In genomic region chr11:34655335-34656008, GRCh38 we compare ENCODE assay signal across 12 cellular contexts. TPM values are rescaled to one million over a fixed set of nuclear protein-coding genes. Genes with fewer than 3 reads are reported as not detected.
A peak's percentile ranks its signal among the peaks of the same experiment; 100 is the strongest.
DNase-seq lines count a peak whose midpoint lies in the region; ATAC-seq, FAIRE-seq and TF ChIP-seq lines count a peak whose summit lies in the region.
"Had no signal": no experiment of that assay in that cellular context is flagged by ENCODE, and none has a peak within 500 bp of the region (broad histone marks: within the 10 kb centered on the region; RNA-seq: fewer than 3 reads in every experiment).

No MANE protein-coding gene starts in this region.

- H3K56ac ChIP-seq in H1 (replicated peaks; ENCODE audit: insufficient read length, low read depth, low read length), result no peak overlapping the region

- no peak overlapping the region; the same call in 1 of the 2 replicates for H2AK5ac ChIP-seq in H1 (ENCODE audit: low read depth, low read length)

- TF ChIP-seq POLR2A in H1 (IDR thresholded peaks at IDR 0.05; ENCODE audit: control extremely low read depth in 1 of 2, low read depth in 2 of 2, low read length in 2 of 2), result no peak

- no peak for FAIRE-seq in H1 (lab: Jason Lieb, UNC)
- FAIRE-seq: small intestine had no signal

- TF ChIP-seq CTCF in AG10803 (conservative IDR thresholded peaks at IDR 0.05; ENCODE audit: low read length) (no peak), PC-3 (conservative IDR thresholded peaks at IDR 0.05; ENCODE audit: low read depth, low read length) (no peak), H1 (IDR thresholded peaks at IDR 0.05; ENCODE audit: control extremely low read depth in 1 of 3, insufficient read depth in 1 of 3, low read depth in 1 of 3, low read length in 3 of 3) (no peak), osteoblast (IDR thresholded peaks at IDR 0.05; ENCODE audit: extremely low read depth, low read depth, low read length) (no peak)

- H3K79me1 ChIP-seq in H1 (ENCODE audit: low read depth, low read length), result no peaks in the 10 kb centered on the region

- H3K23ac ChIP-seq in H1 (ENCODE audit: insufficient read length), result no peak overlapping the region

- no peaks in the 10 kb centered on the region for H3K9me2 ChIP-seq in PC-3 (replicated peaks; ENCODE audit: low read length)

- TF ChIP-seq EP300 in H1 (IDR thresholded peaks at IDR 0.05; ENCODE audit: borderline replicate concordance in 1 of 2, low read depth in 2 of 2, low read length in 2 of 2), result no peak

- H2BK12ac ChIP-seq in H1 (ENCODE audit: low read depth, low read length), result 0 out of 2 replicates have a peak overlapping the region, but pooled peaks have one; percentile 40

- H2BK20ac ChIP-seq in H1 (ENCODE audit: low read length), result peak overlapping the region; percentile 55; the same call in 1 of the 2 replicates

- H2AFZ ChIP-seq in PC-3 (ENCODE audit: low read length) (0 out of 2 replicates have a peak overlapping the region, but pooled peaks have one; percentile 28), H1 (ENCODE audit: low read length) (no peak overlapping the region), osteoblast (ENCODE audit: low read length) (peak overlapping the region; percentile 44)

- H3K4ac ChIP-seq in H1 (replicated peaks; ENCODE audit: insufficient read length, low read depth, low read length), result no peak overlapping the region

- no peaks in the 10 kb centered on the region for H4K20me1 ChIP-seq in PC-3 (ENCODE audit: low read length)
- no peaks in the 10 kb centered on the region for H4K20me1 ChIP-seq in H1 (replicated peaks in 1 of 2; ENCODE audit: control insufficient read depth in 1 of 2, insufficient read depth in 2 of 2, low read length in 2 of 2)
- no peaks in the 10 kb centered on the region for H4K20me1 ChIP-seq in osteoblast (ENCODE audit: insufficient read depth, low read length)

- BruUV-seq in PC-3 (replicated peaks; lab: Mats Ljungman, UMichigan), result TSS peak; percentile 20

- intact Hi-C loops in PC-3 (cut with micrococcal nuclease), result loop anchor here (2.0 kb wide), 2 partner anchors 57 to 65 kb away; no protein-coding TSS in a partner anchor

- CTCF ChIA-PET in PC-3 (lab: Charles Lee) (interaction anchor here (2.8 kb wide), 1 partner anchor 102 kb away, joined by 9 read pairs; no protein-coding TSS in a partner anchor), H1 (lab: Charles Lee; ENCODE audit: partially characterized antibody) (interaction anchor here (0.8 to 1.7 kb wide), 5 partner anchors 7 to 143 kb away, joined by 3 to 4 read pairs (median 3); no protein-coding TSS in a partner anchor)

- H3K27ac ChIP-seq in PC-3 (ENCODE audit: low read length), result peak overlapping the region; percentile 99
- H3K27ac ChIP-seq in H1 (ENCODE audit: low read depth, low read length), result no peak overlapping the region
- H3K27ac ChIP-seq in osteoblast (ENCODE audit: low read depth, low read length), result peak overlapping the region; percentile 80

- H4K91ac ChIP-seq in H1 (replicated peaks; ENCODE audit: insufficient read length, low read length), result no peak overlapping the region

- POLR2A ChIA-PET in PC-3 (lab: Charles Lee; ENCODE audit: unreplicated experiment), result interaction anchor here (0.6 kb wide), 3 partner anchors 15 to 485 kb away, joined by 3 to 4 read pairs (median 3); no protein-coding TSS in a partner anchor
- POLR2A ChIA-PET in H1 (lab: Charles Lee; ENCODE audit: partially characterized antibody), result interaction anchor here (1.0 to 1.2 kb wide), 2 partner anchors 11 to 69 kb away, joined by 3 to 4 read pairs; no protein-coding TSS in a partner anchor

- H2BK120ac ChIP-seq in H1 (replicated peaks; ENCODE audit: low read depth, low read length), result no peak overlapping the region

- H4K8ac ChIP-seq in H1 (ENCODE audit: extremely low read depth, insufficient read depth, low read length), result no peak overlapping the region

- peaks cover 2% of the 10 kb centered on the region; the same call in 1 of the 2 replicates for H3K23me2 ChIP-seq in H1 (ENCODE audit: low read depth, low read length)

- 80% methylated on average over 2 of the region's 2 CpGs; no CpG with 5 or more reads in 1 of the 2 experiments for WGBS in H1 (ENCODE audit: extremely low coverage in 1 of 2, insufficient coverage in 1 of 2, insufficient read length in 1 of 2, insufficient replicate concordance in 2 of 2, low coverage in 1 of 2, low lambda C conversion rate in 2 of 2, missing lambda C conversion rate in 1 of 2), 2 experiments

- DNase-seq in AG10803 (ENCODE audit: low read depth) (peak; percentile 70), PC-3 (peak; percentile 80), H1 (ENCODE audit: low read depth in 1 of 2, low spot score in 2 of 2) (no peak), osteoblast (ENCODE audit: insufficient read length, low spot score, missing footprints) (no peak), NCI-H1930 (lab: John Stamatoyannopoulos, UW) (no peak), activated gamma-delta T cell treated with Interleukin-2 at 50 U/mL for 16 hours (no peak)
- DNase-seq: activated naive CD8-positive, alpha-beta T cell treated with anti-CD3 and anti-CD28 coated beads, Interleukin-2, amount 50 U/mL, for 24 hours; NCI-H1092; stimulated activated naive B cell treated with anti-CD40 and anti-IgM and Interleukin-4, amounts not matched to agents 10 μg/mL and 1 μg/mL and 100 μg/mL, for 72 hours had no signal

- TF ChIP-seq RAD21 in H1 (IDR thresholded peaks at IDR 0.05 in 1 of 2, conservative IDR thresholded peaks at IDR 0.05 in 1 of 2; ENCODE audit: low read depth in 2 of 2, low read length in 2 of 2), result no peak

- peaks cover 52% of the 10 kb centered on the region for H3K4me1 ChIP-seq in PC-3 (ENCODE audit: insufficient read depth, low read length)
- H3K4me1 ChIP-seq in H1 (replicated peaks in 1 of 4; ENCODE audit: control insufficient read depth in 3 of 4, insufficient read depth in 4 of 4, low read length in 3 of 4), result peaks cover 0 to 21% (median 11%) of the 10 kb centered on the region in 4 experiments; a peak in 5 of 7 replicates
- H3K4me1 ChIP-seq in osteoblast (ENCODE audit: insufficient read depth, low read length), result peaks cover 40% of the 10 kb centered on the region

- H3K9ac ChIP-seq in PC-3 (ENCODE audit: low read length) (peak overlapping the region; percentile 88), H1 (replicated peaks in 1 of 4; ENCODE audit: extremely low read depth in 1 of 4, low read depth in 3 of 4, low read length in 3 of 4) (no peak overlapping the region)

- peaks cover 22% of the 10 kb centered on the region for H3F3A ChIP-seq in PC-3 (ENCODE audit: low read length, unreplicated experiment)

- H2BK5ac ChIP-seq in H1 (ENCODE audit: low read depth, low read length), result no peak overlapping the region

- H2BK15ac ChIP-seq in H1 (ENCODE audit: low read length), result no peak overlapping the region

- no peak overlapping the region for H3K18ac ChIP-seq in H1 (ENCODE audit: extremely low read depth, low read length)

- H3K4me2 ChIP-seq in PC-3 (ENCODE audit: low read length) (peak overlapping the region; percentile 67), H1 (ENCODE audit: insufficient read depth in 1 of 2, low read depth in 2 of 2, low read length in 2 of 2) (no peak overlapping the region), osteoblast (ENCODE audit: insufficient read depth, low read length) (peak overlapping the region; percentile 29)

- H3K9me3 ChIP-seq in PC-3 (ENCODE audit: low read length) (no peaks in the 10 kb centered on the region), H1 (ENCODE audit: insufficient read depth in 2 of 2, low read depth in 1 of 2, low read length in 1 of 2) (no peaks in the 10 kb centered on the region), osteoblast (ENCODE audit: low read depth, low read length) (no peaks in the 10 kb centered on the region)

- H3K36me3 ChIP-seq in PC-3 (ENCODE audit: low read depth, low read length) (peaks cover 48% of the 10 kb centered on the region), H1 (ENCODE audit: control insufficient read depth in 2 of 4, insufficient read depth in 4 of 4, low read length in 3 of 4) (no peaks in the 10 kb centered on the region), osteoblast (ENCODE audit: insufficient read depth, low read length) (no peaks in the 10 kb centered on the region)

- H3K4me3 ChIP-seq in AG10803 (ENCODE audit: low read length) (no peak overlapping the region), PC-3 (ENCODE audit: low read length) (no peak overlapping the region), H1 (ENCODE audit: extremely low read depth in 1 of 4, insufficient read depth in 2 of 4, low read depth in 3 of 4, low read length in 4 of 4) (no peak overlapping the region), osteoblast (ENCODE audit: insufficient read depth, low read length) (no peak overlapping the region)

- no peak overlapping the region for H4K5ac ChIP-seq in H1 (ENCODE audit: insufficient read length, low read depth, low read length)

- ATAC-seq in PC-3 (no peak), GM21529 (IDR thresholded peaks at IDR 0.05; ENCODE audit: unreplicated experiment) (no peak), GM18517 (IDR thresholded peaks at IDR 0.05; ENCODE audit: unreplicated experiment) (no peak)
- ATAC-seq: activated naive CD8-positive, alpha-beta T cell treated with anti-CD3 and anti-CD28 coated beads, Interleukin-2, amount 50 U/mL, for 24 hours; stimulated activated naive B cell treated with anti-CD40 and anti-IgM and Interleukin-4, amounts not matched to agents 10 μg/mL and 1 μg/mL and 100 μg/mL, for 72 hours had no signal

- H3K14ac ChIP-seq in H1 (ENCODE audit: insufficient read length), result no peak overlapping the region

- no peaks in the 10 kb centered on the region for H3K27me3 ChIP-seq in PC-3 (ENCODE audit: low read length)
- H3K27me3 ChIP-seq in H1 (replicated peaks in 1 of 4; ENCODE audit: control insufficient read depth in 3 of 4, extremely low read depth in 1 of 4, insufficient read depth in 3 of 4, low read length in 3 of 4), result no peaks in the 10 kb centered on the region; a peak in 1 of 7 replicates
- H3K27me3 ChIP-seq in osteoblast (ENCODE audit: insufficient read depth, low read length), result no peaks in the 10 kb centered on the region

- H3K79me2 ChIP-seq in PC-3 (ENCODE audit: low read length) (no peaks in the 10 kb centered on the region), H1 (ENCODE audit: control insufficient read depth in 1 of 2, insufficient read depth in 2 of 2, low read length in 2 of 2) (no peaks in the 10 kb centered on the region), osteoblast (ENCODE audit: insufficient read depth, low read length) (no peaks in the 10 kb centered on the region)

TF ChIP-seq in H1, 55 proteins besides CTCF, POLR2A, EP300 and RAD21 (continues in another document):
- TF ChIP-seq SP1 (IDR thresholded peaks at IDR 0.05; ENCODE audit: low read depth, low read length), result no peak
- no peak for TF ChIP-seq CREB1 (IDR thresholded peaks at IDR 0.05)

RNA-seq across cellular contexts. Expression of gene EHF, which starts 34.6 kb away (rescaled TPM):
- total RNA-seq in PC-3 (2014; rRNA removed) (29.0 and 37.0 TPM in 2 replicates), osteoblast (not detected in 2 replicates)
- total RNA-seq in H1 (2021; fragmentation: NEBNext Ultra II Directional; extraction: Animal tissue kit (Norgen Biotek cat#: 25700)), result not detected in 2 replicates
- not detected in 2 replicates for polyA plus RNA-seq in H1 (2011; rRNA removed)
- not detected for polyA plus RNA-seq in H1 (2011; cell fraction: cytosol; rRNA removed)
- polyA plus RNA-seq in H1 (2011; cell fraction: nucleus; rRNA removed), result not detected
- polyA plus RNA-seq in H1 (2012, experiment 1 of 2), result not detected in 4 replicates
- polyA plus RNA-seq in H1 (2012, experiment 2 of 2), result not detected
- not detected for polyA plus RNA-seq in H1 (2013, experiment 1 of 2)
- not detected for polyA plus RNA-seq in H1 (2013, experiment 2 of 2)
- polyA minus RNA-seq in H1 (2011; rRNA and poly(A)+ RNA removed), result not detected in 2 replicates
- not detected for polyA minus RNA-seq in H1 (2011; cell fraction: cytosol; rRNA and poly(A)+ RNA removed)
- polyA minus RNA-seq in H1 (2011; cell fraction: nucleus; rRNA and poly(A)+ RNA removed), result not detected

Comparison
In these comparisons a context has a peak if more than half of its experiments do, and no peak if none do; other contexts are left out.
1. DNase-seq: peak in AG10803 (single experiment) and PC-3 (single experiment); none in H1 (0 of 2), osteoblast (single experiment), NCI-H1930 (0 of 2) and activated gamma-delta T cell treated with Interleukin-2 at 50 U/mL for 16 hours (single experiment).
2. H3K4me2 ChIP-seq: peak in PC-3 (single experiment) and osteoblast (single experiment); none in H1 (0 of 2).
3. RNA of gene EHF, which starts 34.6 kb away (total RNA-seq): 29.0 to 37.0 TPM in PC-3; not detected in H1 and not detected in osteoblast; every median in the first group is over 10 times any median in the second.